17 cellular contexts compared by ENCODE assay signal in the genomic region with DNA sequence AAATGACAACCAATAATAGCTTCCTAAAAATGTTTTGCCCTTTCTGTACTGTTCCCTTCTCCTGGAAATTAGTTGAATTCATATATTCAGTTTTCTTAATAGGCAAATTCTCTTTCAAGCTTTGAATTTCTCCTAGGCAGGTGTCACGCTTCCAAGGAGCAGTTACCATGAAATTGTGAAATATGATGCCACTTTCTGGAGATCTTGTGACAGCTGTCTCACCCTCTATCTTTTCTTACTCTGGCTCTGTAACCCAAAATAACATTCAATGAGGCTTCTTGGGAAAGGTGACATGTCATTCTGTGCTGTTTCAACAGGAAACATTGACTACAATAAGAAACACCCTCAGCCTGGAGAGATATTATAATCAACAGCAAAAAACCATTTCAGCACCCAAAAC.
DNase-seq lines count a peak whose midpoint lies in the region; ATAC-seq lines count a peak whose summit lies in the region.
"Had no signal": no experiment of that assay in that cellular context is flagged by ENCODE, and none has a peak within 500 bp of the region (broad histone marks: within the 10 kb centered on the region; RNA-seq: fewer than 3 reads in every experiment).

No MANE protein-coding gene starts in this region.

- ATAC-seq in HG02759 (IDR thresholded peaks at IDR 0.05; ENCODE audit: unreplicated experiment) (no peak), left ventricle myocardium superior (no peak)
- ATAC-seq: CD8-positive, alpha-beta T cell; PC-3 had no signal

- intact Hi-C loops in left ventricle myocardium superior (cut with micrococcal nuclease): no loop called here

- peak; percentile 57 for DNase-seq in DMS 273 (lab: John Stamatoyannopoulos, UW; ENCODE audit: unreplicated experiment)
- no peak for DNase-seq in DMS 273 treated with DMSO at 0.1 percent for 48 hours (lab: John Stamatoyannopoulos, UW)
- peak; percentile 86 to 91 for DNase-seq in NCI-H524 (lab: John Stamatoyannopoulos, UW)
- peak; percentile 24 for DNase-seq in left kidney (ENCODE audit: low read depth, low spot score)
- DNase-seq in cortex of kidney (lab: John Stamatoyannopoulos, UW): no peak
- DNase-seq in left ventricle myocardium superior: no peak
- DNase-seq: Caco-2; CD8-positive, alpha-beta T cell; IMR-90; KG1; MG63; NCI-H1105 treated with DMSO at 0.1 percent for 48 hours; NCI-H2029 treated with DMSO at 0.1 percent for 48 hours; NCI-H446 treated with DMSO at 0.1 percent for 48 hours; NCI-H774; PC-3 had no signal

Comparison
In these comparisons a context has a peak if more than half of its experiments do, and no peak if none do; other contexts are left out.
1. DNase-seq: peak in DMS 273 (single experiment), NCI-H524 (2 of 2) and left kidney (single experiment); none in DMS 273 treated with DMSO at 0.1 percent for 48 hours (single experiment), cortex of kidney (single experiment) and left ventricle myocardium superior (single experiment).